ENCODE assay signal across 17 cellular contexts in genomic region chr7:110994028-110994967, GRCh38.
DNase-seq lines count a peak whose midpoint lies in the region; ATAC-seq and TF ChIP-seq lines count a peak whose summit lies in the region.
"Had no signal": no experiment of that assay in that cellular context is flagged by ENCODE, and none has a peak within 500 bp of the region (broad histone marks: within the 10 kb centered on the region; RNA-seq: fewer than 3 reads in every experiment).

No MANE protein-coding gene starts in this region.

- H3K4me1 Mint-ChIP-seq in activated T-helper 2 cell treated with anti-CD3 and anti-CD28 coated beads, Interferon-gamma antibody, Interleukin-2, Interleukin-4, amounts not matched to agents 10 μg/mL and 5 μg/mL and 100 μg/mL, durations not matched to agents 14 hours and 24 hours and 36 hours (ENCODE audit: low read depth): peaks cover 23% of the 10 kb centered on the region
- H3K4me1 Mint-ChIP-seq: brain, neural crest cell had no signal

- peaks cover 3 to 11% of the 10 kb centered on the region in 2 donors for H3K9me3 Mint-ChIP-seq in activated naive CD4-positive, alpha-beta T cell treated with anti-CD3 and anti-CD28 coated beads, Interleukin-2, amount 50 U/mL, for 72 hours
- peaks cover 3% of the 10 kb centered on the region for H3K9me3 Mint-ChIP-seq in activated T-helper 2 cell treated with anti-CD3 and anti-CD28 coated beads, Interferon-gamma antibody, Interleukin-2, Interleukin-4, amounts not matched to agents 10 μg/mL and 5 μg/mL and 100 μg/mL, durations not matched to agents 14 hours and 24 hours and 36 hours
- H3K9me3 Mint-ChIP-seq: brain, neural crest cell had no signal

- H3K27me3 ChIP-seq in H7 (ENCODE audit: control insufficient read depth, insufficient read depth, low read length): no peaks in the 10 kb centered on the region
- no peaks in the 10 kb centered on the region for H3K27me3 ChIP-seq in gastrocnemius medialis

- no peak for TF ChIP-seq CTCF in gastrocnemius medialis (IDR thresholded peaks at IDR 0.05 in 4 of 5, conservative IDR thresholded peaks at IDR 0.05 in 1 of 5)

- intact Hi-C loops in activated T-helper 2 cell treated with anti-CD3 and anti-CD28 coated beads, Interferon-gamma antibody, Interleukin-2, Interleukin-4, amounts not matched to agents 10 μg/mL and 5 μg/mL and 100 μg/mL, durations not matched to agents 14 hours and 24 hours and 36 hours (cut with micrococcal nuclease): no loop called here
- intact Hi-C loops in left cardiac atrium (cut with DNase I): no loop called here
- intact Hi-C loops in gastrocnemius medialis (cut with DNase I; ENCODE audit: low total_unique reads): no loop called here

- H3K36me3 Mint-ChIP-seq in activated naive CD4-positive, alpha-beta T cell treated with anti-CD3 and anti-CD28 coated beads, Interleukin-2, amount 50 U/mL, for 72 hours: peaks cover 6 to 9% of the 10 kb centered on the region in 2 donors
- peaks cover 5% of the 10 kb centered on the region for H3K36me3 Mint-ChIP-seq in activated T-helper 2 cell treated with anti-CD3 and anti-CD28 coated beads, Interferon-gamma antibody, Interleukin-2, Interleukin-4, amounts not matched to agents 10 μg/mL and 5 μg/mL and 100 μg/mL, durations not matched to agents 14 hours and 24 hours and 36 hours (ENCODE audit: low read depth)
- H3K36me3 Mint-ChIP-seq: brain had no signal

- no peak for DNase-seq in activated naive CD4-positive, alpha-beta T cell treated with anti-CD3 and anti-CD28 coated beads, Interleukin-2, amount 50 U/mL, for 72 hours (ENCODE audit: low spot score in 2 of 2)
- no peak for DNase-seq in activated naive CD4-positive, alpha-beta T cell (lab: John Stamatoyannopoulos, UW)
- no peak for DNase-seq in activated T-helper 2 cell treated with anti-CD3 and anti-CD28 coated beads, Interferon-gamma antibody, Interleukin-2, Interleukin-4, amounts not matched to agents 10 μg/mL and 5 μg/mL and 100 μg/mL, durations not matched to agents 14 hours and 24 hours and 36 hours (ENCODE audit: low spot score)
- DNase-seq in left cardiac atrium (no peak), H7 (no peak), gastrocnemius medialis (no peak), GM19240 (ENCODE audit: insufficient read length, low spot score) (no peak)
- DNase-seq: Caco-2, islet precursor cell, Karpas-422, NCI-H2171, retina had no signal

- H3K27me3 Mint-ChIP-seq in activated T-helper 2 cell treated with anti-CD3 and anti-CD28 coated beads, Interferon-gamma antibody, Interleukin-2, Interleukin-4, amounts not matched to agents 10 μg/mL and 5 μg/mL and 100 μg/mL, durations not matched to agents 14 hours and 24 hours and 36 hours (ENCODE audit: low read depth): no peaks in the 10 kb centered on the region
- H3K27me3 Mint-ChIP-seq: brain had no signal

- in situ Hi-C loops in gastrocnemius medialis (cut with MboI; ENCODE audit: low sequenced_read_pairs in 4 of 4): no loop called here

- no peak overlapping the region for H3K27ac ChIP-seq in gastrocnemius medialis
- H3K27ac ChIP-seq: RWPE1 had no signal

- no peak overlapping the region for H3K4me3 Mint-ChIP-seq in activated T-helper 2 cell treated with anti-CD3 and anti-CD28 coated beads, Interferon-gamma antibody, Interleukin-2, Interleukin-4, amounts not matched to agents 10 μg/mL and 5 μg/mL and 100 μg/mL, durations not matched to agents 14 hours and 24 hours and 36 hours (ENCODE audit: low read depth)
- H3K4me3 Mint-ChIP-seq: brain, neural crest cell had no signal

- H3K4me3 ChIP-seq in H7 (ENCODE audit: insufficient read depth, low read depth, low read length) (no peak overlapping the region), gastrocnemius medialis (no peak overlapping the region)

- H3K36me3 ChIP-seq in H7 (replicated peaks; ENCODE audit: control insufficient read depth, insufficient read depth, low read length) (no peaks in the 10 kb centered on the region), gastrocnemius medialis (no peaks in the 10 kb centered on the region)

- no peaks in the 10 kb centered on the region for H3K4me1 ChIP-seq in gastrocnemius medialis
- H3K4me1 ChIP-seq: Caco-2 had no signal

- peak overlapping the region; percentile 38 to 82 for H3K27ac Mint-ChIP-seq in activated naive CD4-positive, alpha-beta T cell treated with anti-CD3 and anti-CD28 coated beads, Interleukin-2, amount 50 U/mL, for 72 hours
- peak overlapping the region; percentile 8 for H3K27ac Mint-ChIP-seq in activated T-helper 2 cell treated with anti-CD3 and anti-CD28 coated beads, Interferon-gamma antibody, Interleukin-2, Interleukin-4, amounts not matched to agents 10 μg/mL and 5 μg/mL and 100 μg/mL, durations not matched to agents 14 hours and 24 hours and 36 hours
- H3K27ac Mint-ChIP-seq: brain had no signal

- ATAC-seq in activated naive CD4-positive, alpha-beta T cell treated with anti-CD3 and anti-CD28 coated beads, Interleukin-2, amount 50 U/mL, for 72 hours: peak; percentile 85 to 89
- peak; percentile 34 to 90 for ATAC-seq in left cardiac atrium
- no peak for ATAC-seq in gastrocnemius medialis
- ATAC-seq in SK-N-SH treated with all-trans-retinoic acid at 6 μM for 48 hours: no peak
- ATAC-seq: esophagus mucosa had no signal

- no peak for TF ChIP-seq POLR2A in gastrocnemius medialis (IDR thresholded peaks at IDR 0.05)

- H3K9me3 ChIP-seq in gastrocnemius medialis: no peaks in the 10 kb centered on the region
- H3K9me3 ChIP-seq: Caco-2 had no signal

TF ChIP-seq in SK-N-SH treated with all-trans-retinoic acid at 6 μM for 48 hours, 23 proteins besides CTCF, POLR2A, EP300 and RAD21:
- no peak for TF ChIP-seq OSR1 (CRISPR knock-in tag; IDR thresholded peaks at IDR 0.05)
- no peak for TF ChIP-seq PPARA (CRISPR knock-in tag; IDR thresholded peaks at IDR 0.05; ENCODE audit: borderline replicate concordance)
- TF ChIP-seq, protein P1, sequence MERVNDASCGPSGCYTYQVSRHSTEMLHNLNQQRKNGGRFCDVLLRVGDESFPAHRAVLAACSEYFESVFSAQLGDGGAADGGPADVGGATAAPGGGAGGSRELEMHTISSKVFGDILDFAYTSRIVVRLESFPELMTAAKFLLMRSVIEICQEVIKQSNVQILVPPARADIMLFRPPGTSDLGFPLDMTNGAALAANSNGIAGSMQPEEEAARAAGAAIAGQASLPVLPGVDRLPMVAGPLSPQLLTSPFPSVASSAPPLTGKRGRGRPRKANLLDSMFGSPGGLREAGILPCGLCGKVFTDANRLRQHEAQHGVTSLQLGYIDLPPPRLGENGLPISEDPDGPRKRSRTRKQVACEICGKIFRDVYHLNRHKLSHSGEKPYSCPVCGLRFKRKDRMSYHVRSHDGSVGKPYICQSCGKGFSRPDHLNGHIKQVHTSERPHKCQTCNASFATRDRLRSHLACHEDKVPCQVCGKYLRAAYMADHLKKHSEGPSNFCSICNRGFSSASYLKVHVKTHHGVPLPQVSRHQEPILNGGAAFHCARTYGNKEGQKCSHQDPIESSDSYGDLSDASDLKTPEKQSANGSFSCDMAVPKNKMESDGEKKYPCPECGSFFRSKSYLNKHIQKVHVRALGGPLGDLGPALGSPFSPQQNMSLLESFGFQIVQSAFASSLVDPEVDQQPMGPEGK (CRISPR knock-in tag; IDR thresholded peaks at IDR 0.05; ENCODE audit: borderline replicate concordance): no peak
- no peak for TF ChIP-seq CSDC2 (CRISPR knock-in tag; IDR thresholded peaks at IDR 0.05)

Comparison
In these comparisons a context has a peak if more than half of its experiments do, and no peak if none do; other contexts are left out.
1. ATAC-seq: peak in activated naive CD4-positive, alpha-beta T cell treated with anti-CD3 and anti-CD28 coated beads, Interleukin-2, amount 50 U/mL, for 72 hours (2 of 2) and left cardiac atrium (2 of 2); none in gastrocnemius medialis (0 of 2) and SK-N-SH treated with all-trans-retinoic acid at 6 μM for 48 hours (single experiment).